1 cellular context compared by ENCODE assay signal in the genomic region with DNA sequence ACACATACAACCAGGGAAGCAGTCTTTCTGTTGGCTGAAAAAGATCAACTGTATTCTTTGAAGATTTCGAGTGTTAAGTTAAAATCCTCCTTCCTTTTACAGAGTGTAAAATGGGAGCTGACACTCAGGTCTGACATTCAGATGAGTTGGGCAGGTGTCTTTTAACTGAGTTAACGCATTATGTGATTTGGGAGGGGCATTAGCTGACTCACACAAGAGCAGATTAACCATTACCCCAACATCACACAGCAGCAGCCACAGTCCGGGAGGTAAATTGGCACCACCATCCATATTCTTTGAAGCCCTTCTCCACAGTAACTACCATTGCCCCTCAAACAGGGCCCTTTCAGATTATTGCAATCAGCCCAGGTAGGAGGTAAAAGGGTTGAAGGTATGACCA.
TF ChIP-seq lines count a peak whose summit lies in the region.

No MANE protein-coding gene starts in this region.

TF ChIP-seq in HepG2, 621 proteins besides CTCF, POLR2A, EP300 and RAD21:
- TF ChIP-seq, protein P1, sequence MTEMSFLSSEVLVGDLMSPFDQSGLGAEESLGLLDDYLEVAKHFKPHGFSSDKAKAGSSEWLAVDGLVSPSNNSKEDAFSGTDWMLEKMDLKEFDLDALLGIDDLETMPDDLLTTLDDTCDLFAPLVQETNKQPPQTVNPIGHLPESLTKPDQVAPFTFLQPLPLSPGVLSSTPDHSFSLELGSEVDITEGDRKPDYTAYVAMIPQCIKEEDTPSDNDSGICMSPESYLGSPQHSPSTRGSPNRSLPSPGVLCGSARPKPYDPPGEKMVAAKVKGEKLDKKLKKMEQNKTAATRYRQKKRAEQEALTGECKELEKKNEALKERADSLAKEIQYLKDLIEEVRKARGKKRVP (CRISPR knock-in tag; IDR thresholded peaks at IDR 0.05): peak in 1 of 2 experiments; percentile 20; a peak in 1 of 4 replicates
- TF ChIP-seq TCF7 (IDR thresholded peaks at IDR 0.05; ENCODE audit: low read depth): 0 out of 2 replicates have a peak, but pooled peaks have one; percentile 38
- TF ChIP-seq, protein P2, sequence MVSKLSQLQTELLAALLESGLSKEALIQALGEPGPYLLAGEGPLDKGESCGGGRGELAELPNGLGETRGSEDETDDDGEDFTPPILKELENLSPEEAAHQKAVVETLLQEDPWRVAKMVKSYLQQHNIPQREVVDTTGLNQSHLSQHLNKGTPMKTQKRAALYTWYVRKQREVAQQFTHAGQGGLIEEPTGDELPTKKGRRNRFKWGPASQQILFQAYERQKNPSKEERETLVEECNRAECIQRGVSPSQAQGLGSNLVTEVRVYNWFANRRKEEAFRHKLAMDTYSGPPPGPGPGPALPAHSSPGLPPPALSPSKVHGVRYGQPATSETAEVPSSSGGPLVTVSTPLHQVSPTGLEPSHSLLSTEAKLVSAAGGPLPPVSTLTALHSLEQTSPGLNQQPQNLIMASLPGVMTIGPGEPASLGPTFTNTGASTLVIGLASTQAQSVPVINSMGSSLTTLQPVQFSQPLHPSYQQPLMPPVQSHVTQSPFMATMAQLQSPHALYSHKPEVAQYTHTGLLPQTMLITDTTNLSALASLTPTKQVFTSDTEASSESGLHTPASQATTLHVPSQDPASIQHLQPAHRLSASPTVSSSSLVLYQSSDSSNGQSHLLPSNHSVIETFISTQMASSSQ (IDR thresholded peaks at IDR 0.05; ENCODE audit: low read depth): peak; percentile 67
- TF ChIP-seq, protein P2 (CRISPR knock-in tag; IDR thresholded peaks at IDR 0.05; ENCODE audit: borderline replicate concordance): no peak
- peak; percentile 55; the same call in 1 of the 2 replicates for TF ChIP-seq SP5 (CRISPR knock-in tag; IDR thresholded peaks at IDR 0.05; ENCODE audit: borderline replicate concordance, low read depth)
- TF ChIP-seq TBX2 (CRISPR knock-in tag; IDR thresholded peaks at IDR 0.05; ENCODE audit: borderline replicate concordance): peak; percentile 21; the same call in 1 of the 2 replicates
- TF ChIP-seq FOSL2 (CRISPR knock-in tag; IDR thresholded peaks at IDR 0.05): peak; percentile 90
- TF ChIP-seq JUNB (CRISPR knock-in tag; IDR thresholded peaks at IDR 0.05; ENCODE audit: borderline replicate concordance): peak; percentile 14; the same call in 1 of the 2 replicates
- TF ChIP-seq ZNF235 (CRISPR knock-in tag; IDR thresholded peaks at IDR 0.05; ENCODE audit: borderline replicate concordance): no peak
- TF ChIP-seq, protein P3, sequence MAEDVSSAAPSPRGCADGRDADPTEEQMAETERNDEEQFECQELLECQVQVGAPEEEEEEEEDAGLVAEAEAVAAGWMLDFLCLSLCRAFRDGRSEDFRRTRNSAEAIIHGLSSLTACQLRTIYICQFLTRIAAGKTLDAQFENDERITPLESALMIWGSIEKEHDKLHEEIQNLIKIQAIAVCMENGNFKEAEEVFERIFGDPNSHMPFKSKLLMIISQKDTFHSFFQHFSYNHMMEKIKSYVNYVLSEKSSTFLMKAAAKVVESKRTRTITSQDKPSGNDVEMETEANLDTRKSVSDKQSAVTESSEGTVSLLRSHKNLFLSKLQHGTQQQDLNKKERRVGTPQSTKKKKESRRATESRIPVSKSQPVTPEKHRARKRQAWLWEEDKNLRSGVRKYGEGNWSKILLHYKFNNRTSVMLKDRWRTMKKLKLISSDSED (CRISPR knock-in tag; IDR thresholded peaks at IDR 0.05): no peak
- TF ChIP-seq FOSL1 (CRISPR knock-in tag; IDR thresholded peaks at IDR 0.05; ENCODE audit: borderline replicate concordance): peak; percentile 35; the same call in 1 of the 2 replicates
- TF ChIP-seq ARID2 (CRISPR knock-in tag; IDR thresholded peaks at IDR 0.05; ENCODE audit: borderline replicate concordance): no peak
- TF ChIP-seq SOX6 (IDR thresholded peaks at IDR 0.05): no peak
- 0 out of 2 replicates have a peak, but pooled peaks have one; percentile 33 for TF ChIP-seq SOX6 (CRISPR knock-in tag; IDR thresholded peaks at IDR 0.05)
- TF ChIP-seq IKZF1 (IDR thresholded peaks at IDR 0.05): no peak
- no peak for TF ChIP-seq FOXK1 (CRISPR knock-in tag; IDR thresholded peaks at IDR 0.05; ENCODE audit: borderline replicate concordance, low read depth)
- TF ChIP-seq, protein P4, sequence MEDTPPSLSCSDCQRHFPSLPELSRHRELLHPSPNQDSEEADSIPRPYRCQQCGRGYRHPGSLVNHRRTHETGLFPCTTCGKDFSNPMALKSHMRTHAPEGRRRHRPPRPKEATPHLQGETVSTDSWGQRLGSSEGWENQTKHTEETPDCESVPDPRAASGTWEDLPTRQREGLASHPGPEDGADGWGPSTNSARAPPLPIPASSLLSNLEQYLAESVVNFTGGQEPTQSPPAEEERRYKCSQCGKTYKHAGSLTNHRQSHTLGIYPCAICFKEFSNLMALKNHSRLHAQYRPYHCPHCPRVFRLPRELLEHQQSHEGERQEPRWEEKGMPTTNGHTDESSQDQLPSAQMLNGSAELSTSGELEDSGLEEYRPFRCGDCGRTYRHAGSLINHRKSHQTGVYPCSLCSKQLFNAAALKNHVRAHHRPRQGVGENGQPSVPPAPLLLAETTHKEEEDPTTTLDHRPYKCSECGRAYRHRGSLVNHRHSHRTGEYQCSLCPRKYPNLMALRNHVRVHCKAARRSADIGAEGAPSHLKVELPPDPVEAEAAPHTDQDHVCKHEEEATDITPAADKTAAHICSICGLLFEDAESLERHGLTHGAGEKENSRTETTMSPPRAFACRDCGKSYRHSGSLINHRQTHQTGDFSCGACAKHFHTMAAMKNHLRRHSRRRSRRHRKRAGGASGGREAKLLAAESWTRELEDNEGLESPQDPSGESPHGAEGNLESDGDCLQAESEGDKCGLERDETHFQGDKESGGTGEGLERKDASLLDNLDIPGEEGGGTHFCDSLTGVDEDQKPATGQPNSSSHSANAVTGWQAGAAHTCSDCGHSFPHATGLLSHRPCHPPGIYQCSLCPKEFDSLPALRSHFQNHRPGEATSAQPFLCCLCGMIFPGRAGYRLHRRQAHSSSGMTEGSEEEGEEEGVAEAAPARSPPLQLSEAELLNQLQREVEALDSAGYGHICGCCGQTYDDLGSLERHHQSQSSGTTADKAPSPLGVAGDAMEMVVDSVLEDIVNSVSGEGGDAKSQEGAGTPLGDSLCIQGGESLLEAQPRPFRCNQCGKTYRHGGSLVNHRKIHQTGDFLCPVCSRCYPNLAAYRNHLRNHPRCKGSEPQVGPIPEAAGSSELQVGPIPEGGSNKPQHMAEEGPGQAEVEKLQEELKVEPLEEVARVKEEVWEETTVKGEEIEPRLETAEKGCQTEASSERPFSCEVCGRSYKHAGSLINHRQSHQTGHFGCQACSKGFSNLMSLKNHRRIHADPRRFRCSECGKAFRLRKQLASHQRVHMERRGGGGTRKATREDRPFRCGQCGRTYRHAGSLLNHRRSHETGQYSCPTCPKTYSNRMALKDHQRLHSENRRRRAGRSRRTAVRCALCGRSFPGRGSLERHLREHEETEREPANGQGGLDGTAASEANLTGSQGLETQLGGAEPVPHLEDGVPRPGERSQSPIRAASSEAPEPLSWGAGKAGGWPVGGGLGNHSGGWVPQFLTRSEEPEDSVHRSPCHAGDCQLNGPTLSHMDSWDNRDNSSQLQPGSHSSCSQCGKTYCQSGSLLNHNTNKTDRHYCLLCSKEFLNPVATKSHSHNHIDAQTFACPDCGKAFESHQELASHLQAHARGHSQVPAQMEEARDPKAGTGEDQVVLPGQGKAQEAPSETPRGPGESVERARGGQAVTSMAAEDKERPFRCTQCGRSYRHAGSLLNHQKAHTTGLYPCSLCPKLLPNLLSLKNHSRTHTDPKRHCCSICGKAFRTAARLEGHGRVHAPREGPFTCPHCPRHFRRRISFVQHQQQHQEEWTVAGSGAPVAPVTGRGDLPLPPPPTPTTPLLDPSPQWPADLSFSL (CRISPR knock-in tag; IDR thresholded peaks at IDR 0.05): 0 out of 2 replicates have a peak, but pooled peaks have one; percentile 8
- no peak for TF ChIP-seq PAF1 (CRISPR knock-in tag; IDR thresholded peaks at IDR 0.05)
- no peak for TF ChIP-seq RBAK (CRISPR knock-in tag; IDR thresholded peaks at IDR 0.05)
- no peak for TF ChIP-seq TARDBP (CRISPR knock-in tag; IDR thresholded peaks at IDR 0.05)
- 0 out of 2 replicates have a peak, but pooled peaks have one; percentile 44 for TF ChIP-seq ZNF644 (CRISPR knock-in tag; IDR thresholded peaks at IDR 0.05; ENCODE audit: low read depth)
- TF ChIP-seq ZNF335 (CRISPR knock-in tag; IDR thresholded peaks at IDR 0.05): no peak
- no peak for TF ChIP-seq SAFB2 (CRISPR knock-in tag; IDR thresholded peaks at IDR 0.05; ENCODE audit: borderline replicate concordance, low read depth)
- TF ChIP-seq ZNF660 (CRISPR knock-in tag; IDR thresholded peaks at IDR 0.05; ENCODE audit: borderline replicate concordance, low read depth): no peak
- TF ChIP-seq TMF1 (CRISPR knock-in tag; IDR thresholded peaks at IDR 0.05; ENCODE audit: low read depth): no peak
- TF ChIP-seq PTBP1 (IDR thresholded peaks at IDR 0.05; ENCODE audit: low read depth, low read length, poor library complexity, severe bottlenecking): no peak
